In the genomic region with DNA sequence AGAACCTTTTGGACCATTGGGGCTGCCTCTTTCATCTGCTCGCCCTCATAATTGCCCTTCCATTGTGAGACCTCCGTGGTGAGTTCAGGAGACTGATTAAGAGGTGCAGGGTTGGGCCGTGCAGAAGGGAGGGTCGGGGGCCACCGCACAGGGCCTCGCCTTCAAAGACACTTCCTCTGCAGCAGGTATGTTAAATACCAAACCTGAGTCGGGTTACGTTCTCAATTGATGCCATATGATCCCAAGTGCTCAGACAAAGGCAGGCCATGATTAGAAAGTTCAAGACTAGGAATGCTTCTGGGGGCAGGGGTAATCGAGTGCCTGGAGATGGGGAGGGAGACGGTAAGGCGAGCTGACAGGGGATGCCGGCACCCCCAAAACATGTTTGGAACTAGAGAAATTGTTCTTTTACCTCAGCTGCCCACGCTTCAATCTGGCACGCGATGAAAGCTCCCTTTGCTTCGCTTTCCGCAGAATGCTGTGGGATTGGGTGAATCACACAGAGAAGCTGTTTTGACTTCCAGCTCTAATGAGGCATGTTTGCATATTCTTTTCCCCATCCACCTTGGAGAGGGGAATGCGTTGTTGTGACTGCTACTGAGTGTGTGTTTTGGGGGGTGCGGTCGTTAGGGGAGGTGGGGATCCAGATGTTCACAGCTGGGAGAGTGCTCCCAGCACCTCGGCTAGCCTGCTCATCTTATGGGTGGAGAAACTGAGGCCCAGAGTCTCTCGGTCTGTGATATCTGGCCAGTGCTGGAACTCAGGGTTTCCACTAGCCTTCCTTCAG, we compare ENCODE assay signal across 23 cellular contexts.
A peak's percentile ranks its signal among the peaks of the same experiment; 100 is the strongest.
DNase-seq lines count a peak whose midpoint lies in the region; ATAC-seq and TF ChIP-seq lines count a peak whose summit lies in the region.
"Had no signal": no experiment of that assay in that cellular context is flagged by ENCODE, and none has a peak within 500 bp of the region (broad histone marks: within the 10 kb centered on the region; RNA-seq: fewer than 3 reads in every experiment).

No MANE protein-coding gene starts in this region.

- no peaks in the 10 kb centered on the region for H3K36me3 ChIP-seq in right atrium auricular region

- no peaks in the 10 kb centered on the region for H3K4me1 ChIP-seq in right atrium auricular region

- no peak for ATAC-seq in Right ventricle myocardium superior (ENCODE audit: poor library complexity)
- no peak for ATAC-seq in HG02798 (IDR thresholded peaks at IDR 0.05; ENCODE audit: poor library complexity, unreplicated experiment)
- ATAC-seq: HCT116, SK-N-SH treated with all-trans-retinoic acid at 6 μM for 48 hours had no signal

- no peak overlapping the region for H3K4me3 ChIP-seq in right atrium auricular region

- H3K27me3 ChIP-seq in right atrium auricular region, result no peaks in the 10 kb centered on the region

- intact Hi-C loops in Right ventricle myocardium superior (cut with DNase I), result no loop called here

- TF ChIP-seq CTCF in right atrium auricular region (IDR thresholded peaks at IDR 0.05), result no peak
- no peak for TF ChIP-seq CTCF in GM20000 (IDR thresholded peaks at IDR 0.05; ENCODE audit: extremely low read depth, missing control alignments)

- no peak overlapping the region for H3K27ac ChIP-seq in right atrium auricular region

- peak; percentile 44 for DNase-seq in right atrium auricular region (ENCODE audit: low spot score)
- no peak for DNase-seq in Right ventricle myocardium superior
- DNase-seq in astrocyte of the hippocampus (ENCODE audit: low read depth, low spot score), result peak; percentile 82
- peak; percentile 50 for DNase-seq in left kidney (ENCODE audit: low read depth, low spot score)
- DNase-seq in activated T-cell treated with anti-CD3 and anti-CD28 coated beads, Interleukin-2, amount 50 U/mL, for 48 hours, result no peak
- no peak for DNase-seq in GM20000 (ENCODE audit: low spot score)
- DNase-seq in MV-4-11 (lab: John Stamatoyannopoulos, UW), result no peak
- DNase-seq: 8988T; Caco-2; CD4-positive, CD25-positive, alpha-beta regulatory T cell; DMS153; EL; MM.1S; NCI-H1092 treated with DMSO at 0.1 percent for 48 hours; NCI-H146; NCI-H2029 treated with DMSO at 0.1 percent for 48 hours; NCI-H510A treated with DMSO at 0.1 percent for 48 hours; NCI-H82; RPMI8226; SIG-M5 had no signal

- no peaks in the 10 kb centered on the region for H3K9me3 ChIP-seq in right atrium auricular region
- H3K9me3 ChIP-seq: Caco-2 had no signal

Comparison
In these comparisons a context has a peak if more than half of its experiments do, and no peak if none do; other contexts are left out.
1. DNase-seq: peak in right atrium auricular region (single experiment), astrocyte of the hippocampus (single experiment) and left kidney (single experiment); none in Right ventricle myocardium superior (single experiment), activated T-cell treated with anti-CD3 and anti-CD28 coated beads, Interleukin-2, amount 50 U/mL, for 48 hours (0 of 2), GM20000 (single experiment) and MV-4-11 (single experiment).